1 cellular context compared by ENCODE assay signal in the genomic region with DNA sequence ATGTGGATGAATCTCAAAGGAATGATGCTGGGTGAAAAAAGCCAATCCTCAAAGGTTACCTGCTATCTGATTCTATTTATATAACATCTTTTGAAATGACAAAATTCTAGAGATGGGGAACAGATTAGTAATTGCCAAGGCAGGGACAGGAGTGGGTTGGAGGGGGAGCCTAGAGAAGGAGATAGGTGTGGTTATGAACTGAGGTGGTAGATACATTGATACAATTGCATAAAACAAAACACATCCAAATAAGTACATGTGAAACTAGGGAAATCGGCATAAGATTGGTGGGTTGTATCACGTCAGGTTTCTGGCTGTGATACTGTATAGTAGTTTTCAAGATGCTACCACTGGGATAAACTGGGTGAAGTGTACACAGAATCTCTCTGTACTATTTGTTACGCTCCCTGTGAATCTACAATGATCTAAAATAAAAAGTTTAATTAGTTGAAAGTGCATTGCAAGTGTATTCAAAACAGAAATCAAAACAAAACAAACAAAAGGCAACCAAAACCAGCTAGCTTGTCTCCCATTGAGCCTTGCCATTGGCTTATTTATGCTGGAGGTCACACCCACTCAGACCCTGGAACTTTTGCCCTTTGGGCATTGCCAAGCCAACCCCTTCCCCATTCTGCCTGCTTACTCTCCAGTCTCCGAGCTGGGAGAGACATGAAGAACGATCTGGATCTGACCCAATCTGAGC.
A peak's percentile ranks its signal among the peaks of the same experiment; 100 is the strongest.
TF ChIP-seq lines count a peak whose summit lies in the region.

No MANE protein-coding gene starts in this region.

TF ChIP-seq in GM12878, 131 proteins besides CTCF, POLR2A, EP300 and RAD21 (continues in another document):
- TF ChIP-seq RELA (IDR thresholded peaks at IDR 0.05; ENCODE audit: borderline replicate concordance, partially characterized antibody): no peak
- TF ChIP-seq RUNX3 (IDR thresholded peaks at IDR 0.05; ENCODE audit: low read length): no peak
- no peak for TF ChIP-seq CBX3 (IDR thresholded peaks at IDR 0.05; ENCODE audit: borderline replicate concordance, low read depth)
- TF ChIP-seq BRCA1 (IDR thresholded peaks at IDR 0.05; ENCODE audit: low read depth, low read length): no peak
- TF ChIP-seq, protein P1, sequence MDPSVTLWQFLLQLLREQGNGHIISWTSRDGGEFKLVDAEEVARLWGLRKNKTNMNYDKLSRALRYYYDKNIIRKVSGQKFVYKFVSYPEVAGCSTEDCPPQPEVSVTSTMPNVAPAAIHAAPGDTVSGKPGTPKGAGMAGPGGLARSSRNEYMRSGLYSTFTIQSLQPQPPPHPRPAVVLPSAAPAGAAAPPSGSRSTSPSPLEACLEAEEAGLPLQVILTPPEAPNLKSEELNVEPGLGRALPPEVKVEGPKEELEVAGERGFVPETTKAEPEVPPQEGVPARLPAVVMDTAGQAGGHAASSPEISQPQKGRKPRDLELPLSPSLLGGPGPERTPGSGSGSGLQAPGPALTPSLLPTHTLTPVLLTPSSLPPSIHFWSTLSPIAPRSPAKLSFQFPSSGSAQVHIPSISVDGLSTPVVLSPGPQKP (IDR thresholded peaks at IDR 0.05; ENCODE audit: low read depth, low read length): no peak
- TF ChIP-seq SPI1 (IDR thresholded peaks at IDR 0.05; ENCODE audit: borderline replicate concordance, insufficient read depth, low read depth, low read length): no peak
- no peak for TF ChIP-seq GATAD2B (conservative IDR thresholded peaks at IDR 0.05; ENCODE audit: low read depth)
- TF ChIP-seq POU2F2 (IDR thresholded peaks at IDR 0.05; ENCODE audit: borderline replicate concordance, low read depth, low read length): no peak
- TF ChIP-seq STAT3 (IDR thresholded peaks at IDR 0.05; ENCODE audit: low read depth, low read length): no peak
- TF ChIP-seq SREBF2 (IDR thresholded peaks at IDR 0.05; ENCODE audit: low read length): no peak
- TF ChIP-seq, protein P2, sequence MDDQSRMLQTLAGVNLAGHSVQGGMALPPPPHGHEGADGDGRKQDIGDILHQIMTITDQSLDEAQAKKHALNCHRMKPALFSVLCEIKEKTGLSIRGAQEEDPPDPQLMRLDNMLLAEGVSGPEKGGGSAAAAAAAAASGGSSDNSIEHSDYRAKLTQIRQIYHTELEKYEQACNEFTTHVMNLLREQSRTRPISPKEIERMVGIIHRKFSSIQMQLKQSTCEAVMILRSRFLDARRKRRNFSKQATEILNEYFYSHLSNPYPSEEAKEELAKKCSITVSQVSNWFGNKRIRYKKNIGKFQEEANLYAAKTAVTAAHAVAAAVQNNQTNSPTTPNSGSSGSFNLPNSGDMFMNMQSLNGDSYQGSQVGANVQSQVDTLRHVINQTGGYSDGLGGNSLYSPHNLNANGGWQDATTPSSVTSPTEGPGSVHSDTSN (IDR thresholded peaks at IDR 0.05; ENCODE audit: insufficient replicate concordance, low read depth, low read length): no peak
- TF ChIP-seq ZNF622 (IDR thresholded peaks at IDR 0.05): no peak
- TF ChIP-seq USF2 (IDR thresholded peaks at IDR 0.05; ENCODE audit: borderline replicate concordance, low read depth, low read length): no peak
- no peak for TF ChIP-seq STAT1 (conservative IDR thresholded peaks at IDR 0.05)
- no peak for TF ChIP-seq RB1 (IDR thresholded peaks at IDR 0.05; ENCODE audit: borderline replicate concordance)
- no peak for TF ChIP-seq YY1 (IDR thresholded peaks at IDR 0.05; ENCODE audit: low read depth, low read length)
- no peak for TF ChIP-seq PKNOX1 (IDR thresholded peaks at IDR 0.05)
- peak; percentile 3 for TF ChIP-seq BCL3 (IDR thresholded peaks at IDR 0.05; ENCODE audit: borderline replicate concordance, insufficient read depth, low read depth, low read length, poor library complexity, severe bottlenecking)
- TF ChIP-seq ETV6 (conservative IDR thresholded peaks at IDR 0.05 in 1 of 2, IDR thresholded peaks at IDR 0.05 in 1 of 2; ENCODE audit: borderline replicate concordance in 1 of 2, low read depth in 1 of 2): no peak
- TF ChIP-seq IRF4 (IDR thresholded peaks at IDR 0.05; ENCODE audit: low read depth, low read length): 0 out of 2 replicates have a peak, but pooled peaks have one; percentile 7
- TF ChIP-seq HDAC2 (IDR thresholded peaks at IDR 0.05): no peak
- TF ChIP-seq NRF1 (conservative IDR thresholded peaks at IDR 0.05; ENCODE audit: low read depth, low read length): no peak
- TF ChIP-seq SRF (IDR thresholded peaks at IDR 0.05; ENCODE audit: low read depth in 2 of 2, low read length in 2 of 2): 0 out of 4 replicates have a peak, but pooled peaks of 1 of the 2 experiments have one; percentile 64
- TF ChIP-seq PAX5 (IDR thresholded peaks at IDR 0.05; ENCODE audit: borderline replicate concordance, low read depth, low read length): 0 out of 2 replicates have a peak, but pooled peaks have one; percentile 4
- TF ChIP-seq BACH1 (IDR thresholded peaks at IDR 0.05; ENCODE audit: borderline replicate concordance): no peak
- peak; percentile 52; the same call in 1 of the 2 replicates for TF ChIP-seq POLR2AphosphoS5 (IDR thresholded peaks at IDR 0.05; ENCODE audit: low read length)
- TF ChIP-seq, protein P3, sequence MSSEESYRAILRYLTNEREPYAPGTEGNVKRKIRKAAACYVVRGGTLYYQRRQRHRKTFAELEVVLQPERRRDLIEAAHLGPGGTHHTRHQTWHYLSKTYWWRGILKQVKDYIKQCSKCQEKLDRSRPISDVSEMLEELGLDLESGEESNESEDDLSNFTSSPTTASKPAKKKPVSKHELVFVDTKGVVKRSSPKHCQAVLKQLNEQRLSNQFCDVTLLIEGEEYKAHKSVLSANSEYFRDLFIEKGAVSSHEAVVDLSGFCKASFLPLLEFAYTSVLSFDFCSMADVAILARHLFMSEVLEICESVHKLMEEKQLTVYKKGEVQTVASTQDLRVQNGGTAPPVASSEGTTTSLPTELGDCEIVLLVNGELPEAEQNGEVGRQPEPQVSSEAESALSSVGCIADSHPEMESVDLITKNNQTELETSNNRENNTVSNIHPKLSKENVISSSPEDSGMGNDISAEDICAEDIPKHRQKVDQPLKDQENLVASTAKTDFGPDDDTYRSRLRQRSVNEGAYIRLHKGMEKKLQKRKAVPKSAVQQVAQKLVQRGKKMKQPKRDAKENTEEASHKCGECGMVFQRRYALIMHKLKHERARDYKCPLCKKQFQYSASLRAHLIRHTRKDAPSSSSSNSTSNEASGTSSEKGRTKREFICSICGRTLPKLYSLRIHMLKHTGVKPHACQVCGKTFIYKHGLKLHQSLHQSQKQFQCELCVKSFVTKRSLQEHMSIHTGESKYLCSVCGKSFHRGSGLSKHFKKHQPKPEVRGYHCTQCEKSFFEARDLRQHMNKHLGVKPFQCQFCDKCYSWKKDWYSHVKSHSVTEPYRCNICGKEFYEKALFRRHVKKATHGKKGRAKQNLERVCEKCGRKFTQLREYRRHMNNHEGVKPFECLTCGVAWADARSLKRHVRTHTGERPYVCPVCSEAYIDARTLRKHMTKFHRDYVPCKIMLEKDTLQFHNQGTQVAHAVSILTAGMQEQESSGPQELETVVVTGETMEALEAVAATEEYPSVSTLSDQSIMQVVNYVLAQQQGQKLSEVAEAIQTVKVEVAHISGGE (CRISPR knock-in tag; IDR thresholded peaks at IDR 0.05): no peak
- TF ChIP-seq CEBPB (IDR thresholded peaks at IDR 0.05; ENCODE audit: borderline replicate concordance in 1 of 2, low read depth in 2 of 2, low read length in 2 of 2): peak in 1 of 2 experiments; percentile 9; a peak in 1 of 4 replicates
- TF ChIP-seq, protein P4, sequence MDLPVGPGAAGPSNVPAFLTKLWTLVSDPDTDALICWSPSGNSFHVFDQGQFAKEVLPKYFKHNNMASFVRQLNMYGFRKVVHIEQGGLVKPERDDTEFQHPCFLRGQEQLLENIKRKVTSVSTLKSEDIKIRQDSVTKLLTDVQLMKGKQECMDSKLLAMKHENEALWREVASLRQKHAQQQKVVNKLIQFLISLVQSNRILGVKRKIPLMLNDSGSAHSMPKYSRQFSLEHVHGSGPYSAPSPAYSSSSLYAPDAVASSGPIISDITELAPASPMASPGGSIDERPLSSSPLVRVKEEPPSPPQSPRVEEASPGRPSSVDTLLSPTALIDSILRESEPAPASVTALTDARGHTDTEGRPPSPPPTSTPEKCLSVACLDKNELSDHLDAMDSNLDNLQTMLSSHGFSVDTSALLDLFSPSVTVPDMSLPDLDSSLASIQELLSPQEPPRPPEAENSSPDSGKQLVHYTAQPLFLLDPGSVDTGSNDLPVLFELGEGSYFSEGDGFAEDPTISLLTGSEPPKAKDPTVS (IDR thresholded peaks at IDR 0.05; ENCODE audit: low read depth, low read length): no peak
- no peak for TF ChIP-seq RAD51 (IDR thresholded peaks at IDR 0.05)
- TF ChIP-seq CHD2 (IDR thresholded peaks at IDR 0.05; ENCODE audit: borderline replicate concordance, low read depth, low read length): no peak
- TF ChIP-seq, protein P5, sequence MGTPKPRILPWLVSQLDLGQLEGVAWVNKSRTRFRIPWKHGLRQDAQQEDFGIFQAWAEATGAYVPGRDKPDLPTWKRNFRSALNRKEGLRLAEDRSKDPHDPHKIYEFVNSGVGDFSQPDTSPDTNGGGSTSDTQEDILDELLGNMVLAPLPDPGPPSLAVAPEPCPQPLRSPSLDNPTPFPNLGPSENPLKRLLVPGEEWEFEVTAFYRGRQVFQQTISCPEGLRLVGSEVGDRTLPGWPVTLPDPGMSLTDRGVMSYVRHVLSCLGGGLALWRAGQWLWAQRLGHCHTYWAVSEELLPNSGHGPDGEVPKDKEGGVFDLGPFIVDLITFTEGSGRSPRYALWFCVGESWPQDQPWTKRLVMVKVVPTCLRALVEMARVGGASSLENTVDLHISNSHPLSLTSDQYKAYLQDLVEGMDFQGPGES (IDR thresholded peaks at IDR 0.05): no peak
- TF ChIP-seq CREB1 (IDR thresholded peaks at IDR 0.05; ENCODE audit: low read depth): no peak
- TF ChIP-seq, protein P6, sequence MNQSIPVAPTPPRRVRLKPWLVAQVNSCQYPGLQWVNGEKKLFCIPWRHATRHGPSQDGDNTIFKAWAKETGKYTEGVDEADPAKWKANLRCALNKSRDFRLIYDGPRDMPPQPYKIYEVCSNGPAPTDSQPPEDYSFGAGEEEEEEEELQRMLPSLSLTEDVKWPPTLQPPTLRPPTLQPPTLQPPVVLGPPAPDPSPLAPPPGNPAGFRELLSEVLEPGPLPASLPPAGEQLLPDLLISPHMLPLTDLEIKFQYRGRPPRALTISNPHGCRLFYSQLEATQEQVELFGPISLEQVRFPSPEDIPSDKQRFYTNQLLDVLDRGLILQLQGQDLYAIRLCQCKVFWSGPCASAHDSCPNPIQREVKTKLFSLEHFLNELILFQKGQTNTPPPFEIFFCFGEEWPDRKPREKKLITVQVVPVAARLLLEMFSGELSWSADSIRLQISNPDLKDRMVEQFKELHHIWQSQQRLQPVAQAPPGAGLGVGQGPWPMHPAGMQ (IDR thresholded peaks at IDR 0.05; ENCODE audit: borderline replicate concordance): no peak
- no peak for TF ChIP-seq DPF2 (IDR thresholded peaks at IDR 0.05)
- TF ChIP-seq KLF5 (IDR thresholded peaks at IDR 0.05; ENCODE audit: partially characterized antibody): no peak
- TF ChIP-seq MAX (IDR thresholded peaks at IDR 0.05; ENCODE audit: low read depth, low read length): no peak
- TF ChIP-seq ASH2L (IDR thresholded peaks at IDR 0.05; ENCODE audit: borderline replicate concordance, low read depth): no peak
- TF ChIP-seq ZNF24 (IDR thresholded peaks at IDR 0.05): no peak
- TF ChIP-seq IKZF1 (conservative IDR thresholded peaks at IDR 0.05): no peak
- TF ChIP-seq SIN3A (IDR thresholded peaks at IDR 0.05; ENCODE audit: low read depth, low read length): no peak
- TF ChIP-seq, protein P7, sequence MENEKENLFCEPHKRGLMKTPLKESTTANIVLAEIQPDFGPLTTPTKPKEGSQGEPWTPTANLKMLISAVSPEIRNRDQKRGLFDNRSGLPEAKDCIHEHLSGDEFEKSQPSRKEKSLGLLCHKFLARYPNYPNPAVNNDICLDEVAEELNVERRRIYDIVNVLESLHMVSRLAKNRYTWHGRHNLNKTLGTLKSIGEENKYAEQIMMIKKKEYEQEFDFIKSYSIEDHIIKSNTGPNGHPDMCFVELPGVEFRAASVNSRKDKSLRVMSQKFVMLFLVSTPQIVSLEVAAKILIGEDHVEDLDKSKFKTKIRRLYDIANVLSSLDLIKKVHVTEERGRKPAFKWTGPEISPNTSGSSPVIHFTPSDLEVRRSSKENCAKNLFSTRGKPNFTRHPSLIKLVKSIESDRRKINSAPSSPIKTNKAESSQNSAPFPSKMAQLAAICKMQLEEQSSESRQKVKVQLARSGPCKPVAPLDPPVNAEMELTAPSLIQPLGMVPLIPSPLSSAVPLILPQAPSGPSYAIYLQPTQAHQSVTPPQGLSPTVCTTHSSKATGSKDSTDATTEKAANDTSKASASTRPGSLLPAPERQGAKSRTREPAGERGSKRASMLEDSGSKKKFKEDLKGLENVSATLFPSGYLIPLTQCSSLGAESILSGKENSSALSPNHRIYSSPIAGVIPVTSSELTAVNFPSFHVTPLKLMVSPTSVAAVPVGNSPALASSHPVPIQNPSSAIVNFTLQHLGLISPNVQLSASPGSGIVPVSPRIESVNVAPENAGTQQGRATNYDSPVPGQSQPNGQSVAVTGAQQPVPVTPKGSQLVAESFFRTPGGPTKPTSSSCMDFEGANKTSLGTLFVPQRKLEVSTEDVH (IDR thresholded peaks at IDR 0.05; ENCODE audit: low read depth, partially characterized antibody): no peak
- no peak for TF ChIP-seq NR2C1 (IDR thresholded peaks at IDR 0.05)
